In genomic region chr7:157004050-157004838, GRCh38 we compare ENCODE assay signal across 9 cellular contexts. TPM values are rescaled to one million over a fixed set of nuclear protein-coding genes. Genes with fewer than 3 reads are reported as not detected.
DNase-seq lines count a peak whose midpoint lies in the region; ATAC-seq, FAIRE-seq and TF ChIP-seq lines count a peak whose summit lies in the region.
"Had no signal": no experiment of that assay in that cellular context is flagged by ENCODE, and none has a peak within 500 bp of the region (broad histone marks: within the 10 kb centered on the region; RNA-seq: fewer than 3 reads in every experiment).

No MANE protein-coding gene starts in this region.

- H3K27me3 ChIP-seq in neural cell (ENCODE audit: insufficient read depth, low read depth, low read length) (peaks cover 97% of the 10 kb centered on the region), testis (peaks cover 6% of the 10 kb centered on the region)

- H3F3A ChIP-seq in neural cell (ENCODE audit: insufficient read depth, low read length, poor library complexity, severe bottlenecking), result no peaks in the 10 kb centered on the region

- DNase-seq in D721Med (ENCODE audit: insufficient read length, low spot score), result peak; percentile 10
- peak; percentile 16 to 26 for DNase-seq in erythroblast (lab: John Stamatoyannopoulos, UW)
- DNase-seq in testis, result no peak
- no peak for DNase-seq in NOMO-1 treated with DMSO at 0.1 percent for 48 hours (lab: John Stamatoyannopoulos, UW; ENCODE audit: unreplicated experiment)

- no peak for TF ChIP-seq RAD21 in neural cell (conservative IDR thresholded peaks at IDR 0.05)

- peaks cover 0 to 4% (median 2%) of the 10 kb centered on the region in 3 donors for H3K9me3 Mint-ChIP-seq in IgD-negative memory B cell

- H3K9me2 ChIP-seq in neural cell (ENCODE audit: insufficient read depth, low read length), result no peaks in the 10 kb centered on the region

- WGBS in testis, 2 donors, result 3 to 5% methylated on average over 32 to 58 of the region's 60 CpGs

- no peak for TF ChIP-seq POLR2A in erythroblast (IDR thresholded peaks at IDR 0.05; ENCODE audit: low read length)
- TF ChIP-seq POLR2A in testis (IDR thresholded peaks at IDR 0.05), result no peak

- no peak for ATAC-seq in GM18870 (IDR thresholded peaks at IDR 0.05; ENCODE audit: unreplicated experiment)
- ATAC-seq in GM21515 (IDR thresholded peaks at IDR 0.05; ENCODE audit: unreplicated experiment), result no peak

- H3K4me3 ChIP-seq in neural cell (ENCODE audit: low read length) (peak overlapping the region; percentile 48), testis (no peak overlapping the region)
- H3K4me3 ChIP-seq: HAP-1 had no signal

- no peaks in the 10 kb centered on the region for H3K9me3 ChIP-seq in neural cell (ENCODE audit: low read length)
- no peaks in the 10 kb centered on the region for H3K9me3 ChIP-seq in testis
- H3K9me3 ChIP-seq: HAP-1 had no signal

- H2AFZ ChIP-seq in neural cell (ENCODE audit: low read depth, low read length), result no peak overlapping the region

- FAIRE-seq in D721Med (lab: Jason Lieb, UNC), result no peak

- no peaks in the 10 kb centered on the region for H3K36me3 ChIP-seq in neural cell (ENCODE audit: insufficient read depth, low read length)
- H3K36me3 ChIP-seq in testis (ENCODE audit: low read depth, missing control alignments), result no peaks in the 10 kb centered on the region

- peaks cover 6% of the 10 kb centered on the region for H3K4me1 ChIP-seq in testis

- no peak overlapping the region for H3K27ac ChIP-seq in neural cell (ENCODE audit: low read length)
- H3K27ac ChIP-seq in testis, result no peak overlapping the region

- H3K36me3 Mint-ChIP-seq in IgD-negative memory B cell, result no peaks in the 10 kb centered on the region

- peak overlapping the region in 3 of 4 donors; percentile 43 to 74 (median 55) for H3K4me3 Mint-ChIP-seq in IgD-negative memory B cell

- H3K4me2 ChIP-seq in neural cell (ENCODE audit: low read length), result no peak overlapping the region

- H3K79me2 ChIP-seq in neural cell (replicated peaks; ENCODE audit: insufficient read depth, low read length), result no peaks in the 10 kb centered on the region

- intact Hi-C loops in testis (cut with DNase I; ENCODE audit: low total_unique reads), result no loop called here

- peaks cover 54% of the 10 kb centered on the region for H3K27me3 Mint-ChIP-seq in IgD-negative memory B cell

- H3K4me1 Mint-ChIP-seq in IgD-negative memory B cell, result peaks cover 13 to 19% (median 14%) of the 10 kb centered on the region in 3 donors

- no peaks in the 10 kb centered on the region for H4K20me1 ChIP-seq in neural cell (ENCODE audit: insufficient read depth)

- H3K27ac Mint-ChIP-seq in IgD-negative memory B cell, result peak overlapping the region; percentile 84 to 94 (median 86)

- no peak for TF ChIP-seq EP300 in neural cell (conservative IDR thresholded peaks at IDR 0.05; ENCODE audit: poor library complexity, severe bottlenecking)

- TF ChIP-seq CTCF in D721Med (IDR thresholded peaks at IDR 0.05; ENCODE audit: insufficient read depth, missing control alignments) (no peak), neural cell (IDR thresholded peaks at IDR 0.05; ENCODE audit: poor library complexity, severe bottlenecking) (no peak), testis (IDR thresholded peaks at IDR 0.05) (no peak)

- no peak overlapping the region for H3K9ac ChIP-seq in neural cell (ENCODE audit: low read length)

TF ChIP-seq in neural cell, 6 proteins besides CTCF, POLR2A, EP300 and RAD21:
- TF ChIP-seq TAF1 (IDR thresholded peaks at IDR 0.05; ENCODE audit: low read depth) (no peak), REST (IDR thresholded peaks at IDR 0.05; ENCODE audit: borderline replicate concordance) (no peak), SMC3 (conservative IDR thresholded peaks at IDR 0.05; ENCODE audit: poor library complexity) (no peak), EZH2 (IDR thresholded peaks at IDR 0.05; ENCODE audit: borderline replicate concordance, insufficient read depth, low read length, poor library complexity, severe bottlenecking) (no peak), POLR2AphosphoS5 (IDR thresholded peaks at IDR 0.05) (peak; percentile 60), MXI1 (conservative IDR thresholded peaks at IDR 0.05; ENCODE audit: poor library complexity, severe bottlenecking) (peak; percentile 41)

RNA-seq across cellular contexts. Expression of gene MNX1, which starts 6.2 kb away (rescaled TPM):
- not detected for polyA plus RNA-seq in IgD-negative memory B cell
- polyA plus RNA-seq in neural cell, result not detected in 2 replicates
- not detected in 2 replicates for polyA minus RNA-seq in neural cell
- 1 to 10 TPM; 3.0 to 3.3 TPM for total RNA-seq in testis
- polyA plus RNA-seq in testis (ENCODE audit: insufficient read depth, low read depth, low replicate concordance), result 1.5 TPM

RNA-seq across cellular contexts. Expression of gene NOM1, which starts 54.7 kb away (rescaled TPM):
- 9.4 TPM for polyA plus RNA-seq in IgD-negative memory B cell
- polyA plus RNA-seq in neural cell, result 12.7 and 22.5 TPM in 2 replicates
- polyA minus RNA-seq in neural cell, result 21.7 and 26.0 TPM in 2 replicates
- 10 to 100 TPM; 42.8 to 47.1 TPM for total RNA-seq in testis
- polyA plus RNA-seq in testis (ENCODE audit: insufficient read depth, low read depth, low replicate concordance), result 20.2 TPM

Comparison
In these comparisons a context has a peak if more than half of its experiments do, and no peak if none do; other contexts are left out.
1. DNase-seq: peak in D721Med (single experiment) and erythroblast (2 of 2); none in testis (single experiment) and NOMO-1 treated with DMSO at 0.1 percent for 48 hours (single experiment).